In the genomic region with DNA sequence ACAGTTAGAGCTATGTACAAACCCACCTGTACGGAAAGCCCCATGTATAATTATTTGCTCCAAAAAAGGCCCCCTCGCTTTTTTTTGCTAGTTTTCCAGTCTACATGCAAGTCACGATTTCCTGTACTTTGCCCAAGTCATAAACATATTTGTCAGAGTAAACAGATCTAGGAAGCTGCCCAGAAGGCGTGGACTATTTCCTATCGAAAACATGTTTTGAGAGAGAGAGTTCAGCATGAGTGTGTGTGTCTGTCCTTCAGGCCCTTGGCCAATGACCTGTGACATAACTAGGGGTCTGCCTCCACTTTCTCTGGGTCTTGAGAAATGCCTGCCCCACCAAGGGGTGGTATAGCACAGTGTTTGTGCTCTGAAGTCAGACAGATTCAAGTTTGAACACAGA, we compare ENCODE assay signal across 14 cellular contexts.
A peak's percentile ranks its signal among the peaks of the same experiment; 100 is the strongest.
DNase-seq lines count a peak whose midpoint lies in the region; ATAC-seq and TF ChIP-seq lines count a peak whose summit lies in the region.
"Had no signal": no experiment of that assay in that cellular context is flagged by ENCODE, and none has a peak within 500 bp of the region (broad histone marks: within the 10 kb centered on the region; RNA-seq: fewer than 3 reads in every experiment).

No MANE protein-coding gene starts in this region.

- no peaks in the 10 kb centered on the region for H3K36me3 Mint-ChIP-seq in stimulated activated memory B cell treated with anti-CD40 and anti-IgM and Interleukin-4, amounts not matched to agents 10 μg/mL and 1 μg/mL and 100 μg/mL, for 72 hours

- H3K4me1 ChIP-seq in heart right ventricle = peaks cover 38 to 81% (median 63%) of the 10 kb centered on the region in 9 donors
- peaks cover 80% of the 10 kb centered on the region for H3K4me1 ChIP-seq in rectal smooth muscle tissue (ENCODE audit: control insufficient read depth, insufficient read depth, low read length)
- H3K4me1 ChIP-seq in uterus = peaks cover 45 to 59% of the 10 kb centered on the region in 2 donors

- no peak overlapping the region for H3K4me3 ChIP-seq in heart right ventricle
- H3K4me3 ChIP-seq in rectal smooth muscle tissue (ENCODE audit: low read length) = no peak overlapping the region
- H3K4me3 ChIP-seq in uterus = no peak overlapping the region
- H3K4me3 ChIP-seq: ovary had no signal

- WGBS in heart right ventricle, 2 donors = 58 to 67% methylated on average over 5 of the region's 5 CpGs

- TF ChIP-seq CTCF in heart right ventricle (IDR thresholded peaks at IDR 0.05) = no peak
- TF ChIP-seq CTCF in uterus (IDR thresholded peaks at IDR 0.05) = no peak

- no peak for TF ChIP-seq POLR2A in uterus (IDR thresholded peaks at IDR 0.05)

- ATAC-seq in heart right ventricle (no peak), Right ventricle myocardium superior (ENCODE audit: poor library complexity) (no peak)
- ATAC-seq in stimulated activated memory B cell treated with anti-CD40 and anti-IgM and Interleukin-4, amounts not matched to agents 10 μg/mL and 1 μg/mL and 100 μg/mL, for 72 hours = no peak
- ATAC-seq: activated CD8-positive, alpha-beta T cell treated with anti-CD3 and anti-CD28 coated beads for 36 hours had no signal

- H3K4me1 Mint-ChIP-seq in stimulated activated memory B cell treated with anti-CD40 and anti-IgM and Interleukin-4, amounts not matched to agents 10 μg/mL and 1 μg/mL and 100 μg/mL, for 72 hours = peaks cover 3% of the 10 kb centered on the region
- H3K4me1 Mint-ChIP-seq: CD4-positive, CD25-positive, alpha-beta regulatory T cell had no signal

- H3K36me3 ChIP-seq in heart right ventricle (peaks cover 0 to 9% (median 0%) of the 10 kb centered on the region in 9 donors), rectal smooth muscle tissue (ENCODE audit: control insufficient read depth, insufficient read depth, low read length) (peaks cover 25% of the 10 kb centered on the region), uterus (no peaks in the 10 kb centered on the region)
- H3K36me3 ChIP-seq: brain microvascular endothelial cell, ovary had no signal

- H3K27ac Mint-ChIP-seq in stimulated activated memory B cell treated with anti-CD40 and anti-IgM and Interleukin-4, amounts not matched to agents 10 μg/mL and 1 μg/mL and 100 μg/mL, for 72 hours = no peak overlapping the region
- H3K27ac Mint-ChIP-seq: activated CD8-positive, alpha-beta T cell treated with anti-CD3 and anti-CD28 coated beads for 36 hours; CD4-positive, CD25-positive, alpha-beta regulatory T cell had no signal

- H3K9me3 Mint-ChIP-seq in stimulated activated memory B cell treated with anti-CD40 and anti-IgM and Interleukin-4, amounts not matched to agents 10 μg/mL and 1 μg/mL and 100 μg/mL, for 72 hours = peaks cover 3% of the 10 kb centered on the region
- H3K9me3 Mint-ChIP-seq: activated CD8-positive, alpha-beta T cell treated with anti-CD3 and anti-CD28 coated beads for 36 hours had no signal

- H3K9ac ChIP-seq in rectal smooth muscle tissue (ENCODE audit: low read length) = no peak overlapping the region

- intact Hi-C loops in heart right ventricle (cut with DNase I) (loop anchor here in 2 of 10 donors (5.0 to 10.0 kb wide), 2 partner anchors 35 to 327 kb away; no protein-coding TSS in a partner anchor), Right ventricle myocardium superior (cut with DNase I) (no loop called here), uterus (cut with DNase I; ENCODE audit: low total_unique reads) (no loop called here)

- DNase-seq in heart right ventricle (no peak), Right ventricle myocardium superior (no peak), iris pigment epithelial cell (ENCODE audit: low read depth) (peak; percentile 74), uterus (peak in 1 of 2 donors; percentile 37), SW480 (ENCODE audit: low spot score) (no peak)
- DNase-seq in activated CD4-positive, alpha-beta T cell treated with anti-CD3 and anti-CD28 coated beads for 4 hours = no peak
- DNase-seq: activated CD8-positive, alpha-beta T cell treated with anti-CD3 and anti-CD28 coated beads for 36 hours; activated effector memory CD4-positive, alpha-beta T cell treated with Interleukin-2 at 50 U/mL for 16 hours; CD4-positive, CD25-positive, alpha-beta regulatory T cell; SHP77 treated with DMSO at 0.1 percent for 48 hours had no signal

- peaks cover 20% of the 10 kb centered on the region for H3K27me3 Mint-ChIP-seq in stimulated activated memory B cell treated with anti-CD40 and anti-IgM and Interleukin-4, amounts not matched to agents 10 μg/mL and 1 μg/mL and 100 μg/mL, for 72 hours
- H3K27me3 Mint-ChIP-seq: activated CD8-positive, alpha-beta T cell treated with anti-CD3 and anti-CD28 coated beads for 36 hours had no signal

- H3K27me3 ChIP-seq in heart right ventricle (no peaks in the 10 kb centered on the region), rectal smooth muscle tissue (ENCODE audit: control insufficient read depth, insufficient read depth, low read length) (no peaks in the 10 kb centered on the region), uterus (no peaks in the 10 kb centered on the region)
- H3K27me3 ChIP-seq: brain microvascular endothelial cell, ovary had no signal

- no peak overlapping the region for H3K4me3 Mint-ChIP-seq in stimulated activated memory B cell treated with anti-CD40 and anti-IgM and Interleukin-4, amounts not matched to agents 10 μg/mL and 1 μg/mL and 100 μg/mL, for 72 hours
- H3K4me3 Mint-ChIP-seq: activated CD8-positive, alpha-beta T cell treated with anti-CD3 and anti-CD28 coated beads for 36 hours; CD4-positive, CD25-positive, alpha-beta regulatory T cell had no signal

- H3K27ac ChIP-seq in heart right ventricle (peak overlapping the region in 7 of 10 donors; percentile 20 to 74 (median 49)), rectal smooth muscle tissue (ENCODE audit: low read depth, low read length) (peak overlapping the region; percentile 95), uterus (peak overlapping the region; percentile 93 to 96)
- H3K27ac ChIP-seq: brain microvascular endothelial cell had no signal

- H3K9me3 ChIP-seq in heart right ventricle = peaks cover 0 to 4% (median 0%) of the 10 kb centered on the region in 11 donors
- H3K9me3 ChIP-seq in uterus = no peaks in the 10 kb centered on the region
- H3K9me3 ChIP-seq: ovary had no signal
